In genomic region chr16:11174141-11174540, GRCh38 we compare ENCODE assay signal across 21 cellular contexts.
DNase-seq lines count a peak whose midpoint lies in the region; ATAC-seq and TF ChIP-seq lines count a peak whose summit lies in the region.
"Had no signal": no experiment of that assay in that cellular context is flagged by ENCODE, and none has a peak within 500 bp of the region (broad histone marks: within the 10 kb centered on the region; RNA-seq: fewer than 3 reads in every experiment).

No MANE protein-coding gene starts in this region.

- no peaks in the 10 kb centered on the region for H3K9me3 Mint-ChIP-seq in activated naive CD8-positive, alpha-beta T cell treated with anti-CD3 and anti-CD28 coated beads, Interleukin-2, amount 10 ng/mL, durations not matched to agents 7 days and 5 days
- peaks cover 2% of the 10 kb centered on the region for H3K9me3 Mint-ChIP-seq in activated naive CD8-positive, alpha-beta T cell treated with anti-CD3 and anti-CD28 coated beads, Interleukin-2, amount 50 U/mL, for 24 hours
- H3K9me3 Mint-ChIP-seq in dendritic cell treated with granulocyte-macrophage colony-stimulating factor and Interleukin-4, amounts not matched to agents 40 ng/mL and 50 ng/mL, for 4 days = no peaks in the 10 kb centered on the region
- H3K9me3 Mint-ChIP-seq in stimulated activated effector memory CD8-positive, alpha-beta T cell treated with anti-CD3 and anti-CD28 coated beads, Interleukin-12 subunit alpha, Interleukin-12 subunit beta, amount 100 ng/mL, for 72 hours = no peaks in the 10 kb centered on the region
- H3K9me3 Mint-ChIP-seq: CD4-positive, alpha-beta T cell had no signal

- H3K36me3 Mint-ChIP-seq in activated naive CD8-positive, alpha-beta T cell treated with anti-CD3 and anti-CD28 coated beads, Interleukin-2, amount 10 ng/mL, durations not matched to agents 7 days and 5 days = peaks cover 38% of the 10 kb centered on the region
- H3K36me3 Mint-ChIP-seq in activated naive CD8-positive, alpha-beta T cell treated with anti-CD3 and anti-CD28 coated beads, Interleukin-2, amount 50 U/mL, for 24 hours (ENCODE audit: low read depth) = peaks cover 19% of the 10 kb centered on the region
- H3K36me3 Mint-ChIP-seq in dendritic cell treated with granulocyte-macrophage colony-stimulating factor and Interleukin-4, amounts not matched to agents 40 ng/mL and 50 ng/mL, for 4 days (ENCODE audit: low read depth) = peaks cover 76% of the 10 kb centered on the region
- H3K36me3 Mint-ChIP-seq in stimulated activated effector memory CD8-positive, alpha-beta T cell treated with anti-CD3 and anti-CD28 coated beads, Interleukin-12 subunit alpha, Interleukin-12 subunit beta, amount 100 ng/mL, for 72 hours = peaks cover 21% of the 10 kb centered on the region

- H3K4me1 Mint-ChIP-seq in activated naive CD8-positive, alpha-beta T cell treated with anti-CD3 and anti-CD28 coated beads, Interleukin-2, amount 10 ng/mL, durations not matched to agents 7 days and 5 days = peaks cover 35% of the 10 kb centered on the region
- H3K4me1 Mint-ChIP-seq in activated naive CD8-positive, alpha-beta T cell treated with anti-CD3 and anti-CD28 coated beads, Interleukin-2, amount 50 U/mL, for 24 hours = peaks cover 52% of the 10 kb centered on the region
- peaks cover 76% of the 10 kb centered on the region for H3K4me1 Mint-ChIP-seq in dendritic cell treated with granulocyte-macrophage colony-stimulating factor and Interleukin-4, amounts not matched to agents 40 ng/mL and 50 ng/mL, for 4 days (ENCODE audit: low read depth)
- H3K4me1 Mint-ChIP-seq in stimulated activated effector memory CD8-positive, alpha-beta T cell treated with anti-CD3 and anti-CD28 coated beads, Interleukin-12 subunit alpha, Interleukin-12 subunit beta, amount 100 ng/mL, for 72 hours = peaks cover 62% of the 10 kb centered on the region

- no peaks in the 10 kb centered on the region for H3K27me3 ChIP-seq in psoas muscle (ENCODE audit: insufficient read depth in 3 of 3, low read length in 2 of 3)

- no peaks in the 10 kb centered on the region for H3K4me1 ChIP-seq in psoas muscle
- H3K4me1 ChIP-seq: Caco-2 had no signal

- no peak for TF ChIP-seq CTCF in psoas muscle (IDR thresholded peaks at IDR 0.05)

- H3K9me3 ChIP-seq in KOPT-K1 (ENCODE audit: insufficient read depth, low read length, poor library complexity, severe bottlenecking) (no peaks in the 10 kb centered on the region), psoas muscle (no peaks in the 10 kb centered on the region)
- H3K9me3 ChIP-seq: Caco-2 had no signal

- no peak overlapping the region for H3K4me3 Mint-ChIP-seq in activated naive CD8-positive, alpha-beta T cell treated with anti-CD3 and anti-CD28 coated beads, Interleukin-2, amount 10 ng/mL, durations not matched to agents 7 days and 5 days
- H3K4me3 Mint-ChIP-seq in activated naive CD8-positive, alpha-beta T cell treated with anti-CD3 and anti-CD28 coated beads, Interleukin-2, amount 50 U/mL, for 24 hours = no peak overlapping the region
- H3K4me3 Mint-ChIP-seq in dendritic cell treated with granulocyte-macrophage colony-stimulating factor and Interleukin-4, amounts not matched to agents 40 ng/mL and 50 ng/mL, for 4 days = no peak overlapping the region
- H3K4me3 Mint-ChIP-seq in stimulated activated effector memory CD8-positive, alpha-beta T cell treated with anti-CD3 and anti-CD28 coated beads, Interleukin-12 subunit alpha, Interleukin-12 subunit beta, amount 100 ng/mL, for 72 hours = no peak overlapping the region
- H3K4me3 Mint-ChIP-seq: CD4-positive, alpha-beta T cell had no signal

- no peak overlapping the region for H3K4me3 ChIP-seq in psoas muscle

- no peak for ATAC-seq in activated naive CD8-positive, alpha-beta T cell treated with anti-CD3 and anti-CD28 coated beads, Interleukin-2, amount 10 ng/mL, durations not matched to agents 7 days and 5 days (ENCODE audit: low read depth)
- no peak for ATAC-seq in activated naive CD8-positive, alpha-beta T cell treated with anti-CD3 and anti-CD28 coated beads, Interleukin-2, amount 50 U/mL, for 24 hours
- no peak for ATAC-seq in stimulated activated effector memory CD8-positive, alpha-beta T cell treated with anti-CD3 and anti-CD28 coated beads, Interleukin-12 subunit alpha, Interleukin-12 subunit beta, amount 100 ng/mL, for 72 hours
- no peak for ATAC-seq in psoas muscle
- ATAC-seq: Right ventricle myocardium inferior had no signal

- peak overlapping the region; percentile 9 for H3K27ac Mint-ChIP-seq in activated naive CD8-positive, alpha-beta T cell treated with anti-CD3 and anti-CD28 coated beads, Interleukin-2, amount 10 ng/mL, durations not matched to agents 7 days and 5 days
- H3K27ac Mint-ChIP-seq in activated naive CD8-positive, alpha-beta T cell treated with anti-CD3 and anti-CD28 coated beads, Interleukin-2, amount 50 U/mL, for 24 hours = no peak overlapping the region
- peak overlapping the region; percentile 90 for H3K27ac Mint-ChIP-seq in dendritic cell treated with granulocyte-macrophage colony-stimulating factor and Interleukin-4, amounts not matched to agents 40 ng/mL and 50 ng/mL, for 4 days
- H3K27ac Mint-ChIP-seq in stimulated activated effector memory CD8-positive, alpha-beta T cell treated with anti-CD3 and anti-CD28 coated beads, Interleukin-12 subunit alpha, Interleukin-12 subunit beta, amount 100 ng/mL, for 72 hours = peak overlapping the region; percentile 71
- H3K27ac Mint-ChIP-seq: CD4-positive, alpha-beta T cell had no signal

- POLR2A ChIA-PET in activated naive CD8-positive, alpha-beta T cell treated with anti-CD3 and anti-CD28 coated beads, Interleukin-2, amount 10 ng/mL, durations not matched to agents 7 days and 5 days (lab: Charles Lee) = no interaction called here

- no peak for DNase-seq in activated naive CD8-positive, alpha-beta T cell treated with anti-CD3 and anti-CD28 coated beads, Interleukin-2, amount 10 ng/mL, durations not matched to agents 7 days and 5 days
- DNase-seq in activated naive CD8-positive, alpha-beta T cell treated with anti-CD3 and anti-CD28 coated beads, Interleukin-2, amount 50 U/mL, for 24 hours = no peak
- DNase-seq in stimulated activated effector memory CD8-positive, alpha-beta T cell treated with anti-CD3 and anti-CD28 coated beads, Interleukin-12 subunit alpha, Interleukin-12 subunit beta, amount 100 ng/mL, for 72 hours (ENCODE audit: low spot score in 2 of 2) = no peak
- DNase-seq in T-helper 1 cell (no peak), psoas muscle (no peak), COLO668 (lab: John Stamatoyannopoulos, UW; ENCODE audit: unreplicated experiment) (no peak)
- DNase-seq: Caco-2; CD4-positive, alpha-beta T cell; DMS 273 treated with DMSO at 0.1 percent for 48 hours; DMS79 treated with DMSO at 0.1 percent for 48 hours; GOT3; IMR-90; Karpas-422; NCI-H1105 treated with DMSO at 0.1 percent for 48 hours; NCI-H2029 treated with DMSO at 0.1 percent for 48 hours; NCI-H226; NCI-H510A treated with DMSO at 0.1 percent for 48 hours; NCI-H774 had no signal

- intact Hi-C loops in dendritic cell treated with granulocyte-macrophage colony-stimulating factor and Interleukin-4, amounts not matched to agents 40 ng/mL and 50 ng/mL, for 4 days (cut with micrococcal nuclease) = no loop called here
- intact Hi-C loops in psoas muscle (cut with DNase I) = no loop called here

- H3K27ac ChIP-seq in KOPT-K1 (ENCODE audit: low read depth, low read length, poor library complexity, severe bottlenecking) (peak overlapping the region; percentile 50), psoas muscle (no peak overlapping the region)

- H3K36me3 ChIP-seq in KOPT-K1 (ENCODE audit: insufficient read depth, low read length) = 0 out of 2 replicates have a peak, but pooled peaks cover 1% of the 10 kb centered on the region
- peaks cover 0 to 22% of the 10 kb centered on the region in 2 donors for H3K36me3 ChIP-seq in psoas muscle (ENCODE audit: insufficient read depth in 1 of 2, low read depth in 1 of 2)

- 96 to 98% (median 97%) methylated on average over 26 of the region's 26 CpGs for WGBS in psoas muscle, 3 donors

- H3K27me3 Mint-ChIP-seq in activated naive CD8-positive, alpha-beta T cell treated with anti-CD3 and anti-CD28 coated beads, Interleukin-2, amount 10 ng/mL, durations not matched to agents 7 days and 5 days = no peaks in the 10 kb centered on the region
- no peaks in the 10 kb centered on the region for H3K27me3 Mint-ChIP-seq in activated naive CD8-positive, alpha-beta T cell treated with anti-CD3 and anti-CD28 coated beads, Interleukin-2, amount 50 U/mL, for 24 hours
- H3K27me3 Mint-ChIP-seq in dendritic cell treated with granulocyte-macrophage colony-stimulating factor and Interleukin-4, amounts not matched to agents 40 ng/mL and 50 ng/mL, for 4 days = no peaks in the 10 kb centered on the region
- H3K27me3 Mint-ChIP-seq: CD4-positive, alpha-beta T cell had no signal
